ENCODE assay signal across 8 cellular contexts in genomic region chr17:77066726-77067409, GRCh38.
A peak's percentile ranks its signal among the peaks of the same experiment; 100 is the strongest.
DNase-seq lines count a peak whose midpoint lies in the region; ATAC-seq, FAIRE-seq and TF ChIP-seq lines count a peak whose summit lies in the region.
"Not testable (repeated sequence)": the region's sequence is repeated elsewhere in the genome, so short reads cannot be mapped to it uniquely, and the experiment has no call there.

No MANE protein-coding gene starts in this region.

- H3K4me3 Mint-ChIP-seq in activated T-cell treated with anti-CD3 and anti-CD28 coated beads, Interleukin-2, amount 50 U/mL, for 4 hours, result not testable (repeated sequence)

- not testable (repeated sequence) for H4K20me1 ChIP-seq in H1 (replicated peaks in 1 of 2; ENCODE audit: control insufficient read depth in 1 of 2, insufficient read depth in 2 of 2, low read length in 2 of 2); smooth muscle cell (ENCODE audit: low read depth)

- not testable (repeated sequence) for H3K36me3 ChIP-seq in SJCRH30; H1 (ENCODE audit: control insufficient read depth in 2 of 4, insufficient read depth in 4 of 4, low read length in 3 of 4); smooth muscle cell (ENCODE audit: low read depth)

- H2BK5ac ChIP-seq in H1 (ENCODE audit: low read depth, low read length), result not testable (repeated sequence)

- H3K23me2 ChIP-seq in H1 (ENCODE audit: low read depth, low read length), result not testable (repeated sequence)

- H3K4me2 ChIP-seq in H1 (ENCODE audit: insufficient read depth in 1 of 2, low read depth in 2 of 2, low read length in 2 of 2); smooth muscle cell: not testable (repeated sequence)

- not testable (repeated sequence) for H3K79me1 ChIP-seq in H1 (ENCODE audit: low read depth, low read length)

- H3K27me3 ChIP-seq in SJCRH30; H1 (replicated peaks in 1 of 4; ENCODE audit: control insufficient read depth in 3 of 4, extremely low read depth in 1 of 4, insufficient read depth in 3 of 4, low read length in 3 of 4); smooth muscle cell (ENCODE audit: low read depth): not testable (repeated sequence)

- not testable (repeated sequence) for H3K4me1 ChIP-seq in SJCRH30; H1 (replicated peaks in 1 of 4; ENCODE audit: control insufficient read depth in 3 of 4, insufficient read depth in 4 of 4, low read length in 3 of 4); smooth muscle cell (ENCODE audit: low read depth)

- peak; percentile 69 to 90 (median 83) for TF ChIP-seq CTCF in H1 (IDR thresholded peaks at IDR 0.05; ENCODE audit: control extremely low read depth in 1 of 3, insufficient read depth in 1 of 3, low read depth in 1 of 3, low read length in 3 of 3)
- peak; percentile 86 for TF ChIP-seq CTCF in smooth muscle cell (IDR thresholded peaks at IDR 0.05; ENCODE audit: borderline replicate concordance, insufficient read depth, poor library complexity, severe bottlenecking)

- H3K23ac ChIP-seq in H1 (ENCODE audit: insufficient read length), result not testable (repeated sequence)

- peak; percentile 65 for FAIRE-seq in GM19239 (lab: Jason Lieb, UNC)
- FAIRE-seq in H1 (lab: Jason Lieb, UNC), result not testable (repeated sequence)

- not testable (repeated sequence) for H3K4me3 ChIP-seq in SJCRH30; H1 (ENCODE audit: extremely low read depth in 1 of 4, insufficient read depth in 2 of 4, low read depth in 3 of 4, low read length in 4 of 4); smooth muscle cell

- 55% methylated on average over 10 of the region's 10 CpGs; no CpG with 5 or more reads in 1 of the 2 experiments for WGBS in H1 (ENCODE audit: extremely low coverage in 1 of 2, insufficient coverage in 1 of 2, insufficient read length in 1 of 2, insufficient replicate concordance in 2 of 2, low coverage in 1 of 2, low lambda C conversion rate in 2 of 2, missing lambda C conversion rate in 1 of 2), 2 experiments
- WGBS in smooth muscle cell (ENCODE audit: low lambda C conversion rate), result 35% methylated on average over 10 of the region's 10 CpGs

- H4K8ac ChIP-seq in H1 (ENCODE audit: extremely low read depth, insufficient read depth, low read length), result not testable (repeated sequence)

- not testable (repeated sequence) for H2BK12ac ChIP-seq in H1 (ENCODE audit: low read depth, low read length)

- POLR2A ChIA-PET in H1 (lab: Charles Lee; ENCODE audit: partially characterized antibody), result interaction anchor here (0.9 to 1.6 kb wide), 4 partner anchors 21 to 333 kb away, joined by 3 to 5 read pairs (median 3); no protein-coding TSS in a partner anchor

- H3F3A ChIP-seq in smooth muscle cell (ENCODE audit: low read depth), result not testable (repeated sequence)

- not testable (repeated sequence) for H3K9me3 Mint-ChIP-seq in activated T-cell treated with anti-CD3 and anti-CD28 coated beads, Interleukin-2, amount 50 U/mL, for 4 hours

- TF ChIP-seq RAD21 in H1 (IDR thresholded peaks at IDR 0.05 in 1 of 2, conservative IDR thresholded peaks at IDR 0.05 in 1 of 2; ENCODE audit: low read depth in 2 of 2, low read length in 2 of 2), result peak; percentile 88 to 92

- not testable (repeated sequence) for TF ChIP-seq POLR2A in H1 (IDR thresholded peaks at IDR 0.05; ENCODE audit: control extremely low read depth in 1 of 2, low read depth in 2 of 2, low read length in 2 of 2)

- H3K79me2 ChIP-seq in H1 (ENCODE audit: control insufficient read depth in 1 of 2, insufficient read depth in 2 of 2, low read length in 2 of 2); smooth muscle cell (ENCODE audit: low read depth): not testable (repeated sequence)

- not testable (repeated sequence) for H4K91ac ChIP-seq in H1 (replicated peaks; ENCODE audit: insufficient read length, low read length)

- H3K56ac ChIP-seq in H1 (replicated peaks; ENCODE audit: insufficient read length, low read depth, low read length), result not testable (repeated sequence)

- H3K14ac ChIP-seq in H1 (ENCODE audit: insufficient read length), result not testable (repeated sequence)

- H3K27me3 Mint-ChIP-seq in activated T-cell treated with anti-CD3 and anti-CD28 coated beads, Interleukin-2, amount 50 U/mL, for 4 hours (ENCODE audit: low read depth), result peaks cover 18% of the 10 kb centered on the region

- not testable (repeated sequence) for H3K9ac ChIP-seq in H1 (replicated peaks in 1 of 4; ENCODE audit: extremely low read depth in 1 of 4, low read depth in 3 of 4, low read length in 3 of 4); smooth muscle cell (ENCODE audit: low read depth)

- not testable (repeated sequence) for H3K18ac ChIP-seq in H1 (ENCODE audit: extremely low read depth, low read length)

- H3K4me1 Mint-ChIP-seq in activated T-cell treated with anti-CD3 and anti-CD28 coated beads, Interleukin-2, amount 50 U/mL, for 4 hours (ENCODE audit: low read depth), result not testable (repeated sequence)

- peak overlapping the region; percentile 48; the same call in 1 of the 2 replicates for H2AFZ ChIP-seq in H1 (ENCODE audit: low read length)
- H2AFZ ChIP-seq in smooth muscle cell (ENCODE audit: low read depth), result not testable (repeated sequence)

- not testable (repeated sequence) for H3K4ac ChIP-seq in H1 (replicated peaks; ENCODE audit: insufficient read length, low read depth, low read length)

- H4K5ac ChIP-seq in H1 (ENCODE audit: insufficient read length, low read depth, low read length), result not testable (repeated sequence)

- CTCF ChIA-PET in H1 (lab: Charles Lee; ENCODE audit: partially characterized antibody), result interaction anchor here (0.6 to 6.5 kb wide), 22 partner anchors 10 to 255 kb away, joined by 3 to 83 read pairs (median 3); partner anchors contain the start of gene MGAT5B

- not testable (repeated sequence) for TF ChIP-seq EP300 in H1 (IDR thresholded peaks at IDR 0.05; ENCODE audit: borderline replicate concordance in 1 of 2, low read depth in 2 of 2, low read length in 2 of 2)

- not testable (repeated sequence) for H3K9me3 ChIP-seq in SJCRH30 (replicated peaks); H1 (ENCODE audit: insufficient read depth in 2 of 2, low read depth in 1 of 2, low read length in 1 of 2); smooth muscle cell (replicated peaks; ENCODE audit: low read depth)

- H2AK5ac ChIP-seq in H1 (ENCODE audit: low read depth, low read length), result not testable (repeated sequence)

- not testable (repeated sequence) for H3K27ac ChIP-seq in SJCRH30; H1 (ENCODE audit: low read depth, low read length); smooth muscle cell (ENCODE audit: low read depth)

- H2BK20ac ChIP-seq in H1 (ENCODE audit: low read length), result 0 out of 2 replicates have a peak overlapping the region, but pooled peaks have one; percentile 75

- H2BK120ac ChIP-seq in H1 (replicated peaks; ENCODE audit: low read depth, low read length), result not testable (repeated sequence)

- DNase-seq in Ammon's horn (ENCODE audit: low spot score) (peak; percentile 71), GM19239 (ENCODE audit: insufficient read length, low spot score) (peak; percentile 54), NCI-H146 treated with DMSO at 0.1 percent for 48 hours (lab: John Stamatoyannopoulos, UW; ENCODE audit: unreplicated experiment) (peak; percentile 55), SJCRH30 (peak; percentile 83 to 90), H1 (ENCODE audit: low read depth in 1 of 2, low spot score in 2 of 2) (peak in 1 of 2 experiments; percentile 69), kidney tubule cell (ENCODE audit: low spot score) (peak; percentile 52), smooth muscle cell (lab: John Stamatoyannopoulos, UW; ENCODE audit: unreplicated experiment) (peak; percentile 3)
- peak; percentile 32 for DNase-seq in activated T-cell treated with anti-CD3 and anti-CD28 coated beads, Interleukin-2, amount 50 U/mL, for 4 hours

- not testable (repeated sequence) for H3K36me3 Mint-ChIP-seq in activated T-cell treated with anti-CD3 and anti-CD28 coated beads, Interleukin-2, amount 50 U/mL, for 4 hours (ENCODE audit: insufficient read depth)

- peak; percentile 65 to 71 for ATAC-seq in activated T-cell treated with anti-CD3 and anti-CD28 coated beads, Interleukin-2, amount 50 U/mL, for 4 hours

- H2BK15ac ChIP-seq in H1 (ENCODE audit: low read length), result not testable (repeated sequence)

TF ChIP-seq in H1, 55 proteins besides CTCF, POLR2A, EP300 and RAD21:
- TF ChIP-seq YY1 (IDR thresholded peaks at IDR 0.05; ENCODE audit: low read depth, low read length) (peak; percentile 83), E2F6 (IDR thresholded peaks at IDR 0.05) (peak; percentile 66), MAX (IDR thresholded peaks at IDR 0.05) (peak; percentile 81)
